ENCODE assay signal across 28 cellular contexts in genomic region chr10:106011189-106011744, GRCh38.
DNase-seq lines count a peak whose midpoint lies in the region; ATAC-seq and TF ChIP-seq lines count a peak whose summit lies in the region.
"Had no signal": no experiment of that assay in that cellular context is flagged by ENCODE, and none has a peak within 500 bp of the region (broad histone marks: within the 10 kb centered on the region; RNA-seq: fewer than 3 reads in every experiment).

No MANE protein-coding gene starts in this region.

- no peak overlapping the region for H3K4me3 Mint-ChIP-seq in WTC11
- H3K4me3 Mint-ChIP-seq in activated CD8-positive, alpha-beta T cell treated with anti-CD3 and anti-CD28 coated beads, Interleukin-2, amount 10 ng/mL, durations not matched to agents 7 days and 5 days = no peak overlapping the region
- H3K4me3 Mint-ChIP-seq: CD14-positive monocyte; CD8-positive, alpha-beta memory T cell had no signal

- peak overlapping the region; percentile 36 for H2AFZ ChIP-seq in neuronal stem cell (ENCODE audit: low read length)

- H2BK5ac ChIP-seq in neuronal stem cell (ENCODE audit: low read length) = no peak overlapping the region

- H3K79me1 ChIP-seq in neuronal stem cell (ENCODE audit: low read depth, low read length) = no peaks in the 10 kb centered on the region

- H3K27me3 Mint-ChIP-seq in WTC11 (ENCODE audit: low read depth) = no peaks in the 10 kb centered on the region
- H3K27me3 Mint-ChIP-seq in activated CD8-positive, alpha-beta T cell treated with anti-CD3 and anti-CD28 coated beads, Interleukin-2, amount 10 ng/mL, durations not matched to agents 7 days and 5 days (ENCODE audit: low read depth) = no peaks in the 10 kb centered on the region
- H3K27me3 Mint-ChIP-seq: CD8-positive, alpha-beta memory T cell had no signal

- 40% methylated on average over 5 of the region's 5 CpGs for WGBS in right cardiac atrium
- no CpG with 5 or more reads among the region's 5 CpGs for WGBS in neuronal stem cell (ENCODE audit: extremely low coverage in 2 of 2, insufficient read length in 2 of 2, insufficient replicate concordance in 1 of 2), 2 donors

- peaks cover 43% of the 10 kb centered on the region for H3K4me1 Mint-ChIP-seq in WTC11
- no peaks in the 10 kb centered on the region for H3K4me1 Mint-ChIP-seq in activated CD8-positive, alpha-beta T cell treated with anti-CD3 and anti-CD28 coated beads, Interleukin-2, amount 10 ng/mL, durations not matched to agents 7 days and 5 days (ENCODE audit: low read depth)
- H3K4me1 Mint-ChIP-seq: CD14-positive monocyte; CD8-positive, alpha-beta memory T cell had no signal

- TF ChIP-seq CTCF in WTC11 (IDR thresholded peaks at IDR 0.05) = no peak
- TF ChIP-seq CTCF in A673 (conservative IDR thresholded peaks at IDR 0.05; ENCODE audit: low read depth, low read length) = no peak

- CTCF ChIA-PET in WTC11 (lab: Charles Lee) = interaction anchor here (1.7 kb wide), 1 partner anchor 37 kb away, joined by 5 read pairs; no protein-coding TSS in a partner anchor
- CTCF ChIA-PET in activated CD8-positive, alpha-beta T cell treated with anti-CD3 and anti-CD28 coated beads, Interleukin-2, amount 10 ng/mL, durations not matched to agents 7 days and 5 days (lab: Charles Lee) = no interaction called here
- CTCF ChIA-PET in A673 (lab: Charles Lee) = no interaction called here

- no peak overlapping the region for H3K14ac ChIP-seq in neuronal stem cell (ENCODE audit: low read length)

- ATAC-seq in Right ventricle myocardium inferior (peak; percentile 87), WTC11 (peak; percentile 64), right cardiac atrium (peak; percentile 54 to 96), HG03280 (IDR thresholded peaks at IDR 0.05; ENCODE audit: unreplicated experiment) (no peak)
- no peak for ATAC-seq in activated CD8-positive, alpha-beta T cell treated with anti-CD3 and anti-CD28 coated beads, Interleukin-2, amount 10 ng/mL, durations not matched to agents 7 days and 5 days

- H3K27ac ChIP-seq in right cardiac atrium (ENCODE audit: low read length) (no peak overlapping the region), neuronal stem cell (replicated peaks; ENCODE audit: low read length) (no peak overlapping the region), A673 (ENCODE audit: low read depth, low read length, poor library complexity, severe bottlenecking) (no peak overlapping the region)
- H3K27ac ChIP-seq: 22Rv1 had no signal

- H3K36me3 ChIP-seq in neuronal stem cell (replicated peaks in 1 of 2; ENCODE audit: control insufficient read depth in 2 of 2, insufficient read depth in 2 of 2, low read length in 2 of 2) (no peaks in the 10 kb centered on the region), A673 (ENCODE audit: insufficient read depth, low read length, poor library complexity, severe bottlenecking) (no peaks in the 10 kb centered on the region)
- H3K36me3 ChIP-seq: BE2C had no signal

- H2BK12ac ChIP-seq in neuronal stem cell (ENCODE audit: low read length) = no peak overlapping the region

- DNase-seq in Right ventricle myocardium inferior (ENCODE audit: missing footprints) (no peak), cardiac septum (ENCODE audit: low spot score) (no peak), WTC11 (ENCODE audit: low spot score) (no peak), right cardiac atrium (peak in 1 of 3 donors; percentile 34), neuronal stem cell (ENCODE audit: low spot score) (no peak), A673 (ENCODE audit: low spot score) (no peak)
- DNase-seq in activated CD8-positive, alpha-beta T cell treated with anti-CD3 and anti-CD28 coated beads, Interleukin-2, amount 10 ng/mL, durations not matched to agents 7 days and 5 days = no peak
- DNase-seq: ACHN; BE2C; Calu3; CD8-positive, alpha-beta memory T cell; DMS79 treated with DMSO at 0.1 percent for 48 hours; GF-D8; H7; KBM-7; MV-4-11; NCI-H1105; NCI-H1436 treated with DMSO at 0.1 percent for 48 hours; NCI-H2029; NCI-H446 treated with DMSO at 0.1 percent for 48 hours; NCI-H526; NCI-H82; NK-92 treated with Interleukin-12 subunit alpha and Interleukin-12 subunit beta, amount 100 ng/mL, for 24 hours; RPMI8226; SHP77 treated with DMSO at 0.1 percent for 48 hours had no signal

- H2BK15ac ChIP-seq in neuronal stem cell (ENCODE audit: low read length) = no peak overlapping the region

- intact Hi-C loops in Right ventricle myocardium inferior (cut with DNase I) (no loop called here), cardiac septum (cut with DNase I) (no loop called here), right cardiac atrium (cut with DNase I) (no loop called here), A673 (cut with micrococcal nuclease; ENCODE audit: unreplicated experiment) (no loop called here)

- no peak overlapping the region for H3K4me2 ChIP-seq in neuronal stem cell (ENCODE audit: insufficient read depth, low read length, poor library complexity, severe bottlenecking)

- no peak overlapping the region for H3K9ac ChIP-seq in neuronal stem cell (ENCODE audit: low read depth, low read length, poor library complexity)

- H3K9me3 ChIP-seq in right cardiac atrium (ENCODE audit: control insufficient read depth, low read length) = no peaks in the 10 kb centered on the region
- H3K9me3 ChIP-seq in neuronal stem cell (replicated peaks in 1 of 2; ENCODE audit: control insufficient read depth in 2 of 2, insufficient read depth in 1 of 2, low read depth in 1 of 2, low read length in 2 of 2) = peaks cover 3 to 5% of the 10 kb centered on the region in 2 donors
- H3K9me3 ChIP-seq in A673 (ENCODE audit: low read depth, low read length, poor library complexity, severe bottlenecking) = peaks cover 5% of the 10 kb centered on the region
- H3K9me3 ChIP-seq: BE2C had no signal

- H4K91ac ChIP-seq in neuronal stem cell (ENCODE audit: low read depth, low read length, poor library complexity) = no peak overlapping the region

- POLR2A ChIA-PET in WTC11 (lab: Charles Lee) (no interaction called here), A673 (lab: Charles Lee; ENCODE audit: low non-redundant PET) (interaction anchor here (0.6 kb wide), 1 partner anchor 49 kb away, joined by 3 read pairs; no protein-coding TSS in a partner anchor)
- POLR2A ChIA-PET in activated CD8-positive, alpha-beta T cell treated with anti-CD3 and anti-CD28 coated beads, Interleukin-2, amount 10 ng/mL, durations not matched to agents 7 days and 5 days (lab: Charles Lee) = no interaction called here

- H3K4me1 ChIP-seq in right cardiac atrium (ENCODE audit: control insufficient read depth, insufficient read depth, low read length) (no peaks in the 10 kb centered on the region), neuronal stem cell (ENCODE audit: control insufficient read depth in 2 of 2, insufficient read depth in 1 of 2, low read depth in 1 of 2, low read length in 2 of 2) (no peaks in the 10 kb centered on the region), A673 (ENCODE audit: insufficient read depth, low read length, poor library complexity, severe bottlenecking) (no peaks in the 10 kb centered on the region)
- H3K4me1 ChIP-seq: BE2C had no signal

- no TSS peak for BruUV-seq in A673 (replicated peaks; lab: Mats Ljungman, UMichigan)

- H3K36me3 Mint-ChIP-seq in WTC11 = peaks cover 18% of the 10 kb centered on the region
- no peaks in the 10 kb centered on the region for H3K36me3 Mint-ChIP-seq in activated CD8-positive, alpha-beta T cell treated with anti-CD3 and anti-CD28 coated beads, Interleukin-2, amount 10 ng/mL, durations not matched to agents 7 days and 5 days (ENCODE audit: low read depth)
- H3K36me3 Mint-ChIP-seq: CD14-positive monocyte; CD8-positive, alpha-beta memory T cell had no signal

- H3K4ac ChIP-seq in neuronal stem cell (ENCODE audit: low read length) = no peak overlapping the region

- peak overlapping the region; percentile 13; the same call in 1 of the 2 replicates for H3K27ac Mint-ChIP-seq in WTC11
- no peak overlapping the region for H3K27ac Mint-ChIP-seq in activated CD8-positive, alpha-beta T cell treated with anti-CD3 and anti-CD28 coated beads, Interleukin-2, amount 10 ng/mL, durations not matched to agents 7 days and 5 days
- H3K27ac Mint-ChIP-seq: CD14-positive monocyte; CD8-positive, alpha-beta memory T cell had no signal

- no peak overlapping the region for H3K4me3 ChIP-seq in right cardiac atrium (ENCODE audit: low read length)
- H3K4me3 ChIP-seq in neuronal stem cell (ENCODE audit: low read length in 2 of 2) = no peak overlapping the region
- H3K4me3 ChIP-seq in A673 (ENCODE audit: low read depth, low read length, poor library complexity, severe bottlenecking) = no peak overlapping the region

- H3K9me3 Mint-ChIP-seq in WTC11 = peaks cover 30% of the 10 kb centered on the region
- H3K9me3 Mint-ChIP-seq in activated CD8-positive, alpha-beta T cell treated with anti-CD3 and anti-CD28 coated beads, Interleukin-2, amount 10 ng/mL, durations not matched to agents 7 days and 5 days (ENCODE audit: insufficient read depth) = no peaks in the 10 kb centered on the region

- H3K27me3 ChIP-seq in right cardiac atrium (ENCODE audit: control insufficient read depth, insufficient read depth) (no peaks in the 10 kb centered on the region), neuronal stem cell (ENCODE audit: control insufficient read depth in 3 of 3, insufficient read depth in 3 of 3, low read depth in 1 of 3, low read length in 3 of 3) (no peaks in the 10 kb centered on the region), A673 (replicated peaks; ENCODE audit: insufficient read depth, low read depth, low read length, poor library complexity) (no peaks in the 10 kb centered on the region)
- H3K27me3 ChIP-seq: BE2C had no signal

- no peak overlapping the region for H3K18ac ChIP-seq in neuronal stem cell (ENCODE audit: low read length)

- H2AK5ac ChIP-seq in neuronal stem cell (ENCODE audit: low read depth, low read length) = no peak overlapping the region

- H4K8ac ChIP-seq in neuronal stem cell (ENCODE audit: low read depth, low read length) = no peak overlapping the region

- no peak overlapping the region for H2BK120ac ChIP-seq in neuronal stem cell (ENCODE audit: low read depth, low read length)

- H3K23ac ChIP-seq in neuronal stem cell (ENCODE audit: low read depth, low read length, poor library complexity) = no peak overlapping the region

TF ChIP-seq in WTC11, 78 proteins besides CTCF, POLR2A, EP300 and RAD21:
- TF ChIP-seq GABPB1 (CRISPR knock-in tag; IDR thresholded peaks at IDR 0.05) (no peak), NR3C1 (CRISPR knock-in tag; conservative IDR thresholded peaks at IDR 0.05; ENCODE audit: low read depth) (no peak), ZBTB43 (CRISPR knock-in tag; IDR thresholded peaks at IDR 0.05) (no peak)

Comparison
In these comparisons a context has a peak if more than half of its experiments do, and no peak if none do; other contexts are left out.
1. ATAC-seq: peak in Right ventricle myocardium inferior (single experiment), WTC11 (single experiment) and right cardiac atrium (2 of 2); none in activated CD8-positive, alpha-beta T cell treated with anti-CD3 and anti-CD28 coated beads, Interleukin-2, amount 10 ng/mL, durations not matched to agents 7 days and 5 days (single experiment) and HG03280 (single experiment).